In genomic region chr15:41230650-41231533, GRCh38 we compare ENCODE assay signal across 8 cellular contexts. TPM values are rescaled to one million over a fixed set of nuclear protein-coding genes. Genes with fewer than 3 reads are reported as not detected.
A peak's percentile ranks its signal among the peaks of the same experiment; 100 is the strongest.
DNase-seq lines count a peak whose midpoint lies in the region; ATAC-seq and TF ChIP-seq lines count a peak whose summit lies in the region.

TSS of gene CHP1 (plus strand) at chr15:41231268. CDS start at chr15:41231383, 115 bp downstream.
TSS of gene EXD1 (minus strand) at chr15:41230757. CDS start at chr15:41226575, 4,182 bp downstream.

- H2BK120ac ChIP-seq in mesendoderm (ENCODE audit: low read depth, low read length), result no peak within 1 kb of the TSS

- TF ChIP-seq CTCF in endodermal cell (conservative IDR thresholded peaks at IDR 0.05), result peak; percentile 99

- WGBS in endodermal cell (ENCODE audit: insufficient coverage in 1 of 2, insufficient read length in 1 of 2), 2 experiments, result 0 to 3% methylated on average over 34 to 80 of the region's 80 CpGs
- no CpG with 5 or more reads among the region's 80 CpGs for WGBS in mesendoderm (ENCODE audit: extremely low coverage, insufficient coverage, low lambda C conversion rate)

- H3K79me2 ChIP-seq in mesendoderm (ENCODE audit: control insufficient read depth, insufficient read depth, low read length), result peaks cover 10% of the 10 kb centered on the region

- peak within 1 kb of the TSS; percentile 74 for H2BK5ac ChIP-seq in mesendoderm (ENCODE audit: low read length)

- ATAC-seq in GM21390 (IDR thresholded peaks at IDR 0.05; ENCODE audit: unreplicated experiment), result peak; percentile 96

- DNase-seq in D341Med (ENCODE audit: low spot score) (peak; percentile 98), NOMO-1 treated with dmso at 0.1 percent for 144 hours (lab: John Stamatoyannopoulos, UW; ENCODE audit: unreplicated experiment) (peak; percentile 98), endodermal cell (peak; percentile 99), mesendoderm (peak; percentile 99)
- peak; percentile 89 for DNase-seq in activated CD8-positive, alpha-beta memory T cell treated with anti-CD3 and anti-CD28 coated beads, Interleukin-2, amount 50 U/mL, for 1 hour (ENCODE audit: extremely low read depth)
- DNase-seq in stimulated activated CD8-positive, alpha-beta memory T cell treated with anti-CD3 and anti-CD28 coated beads, Interleukin-12 subunit alpha, Interleukin-12 subunit beta, amount 100 ng/mL, for 4 hours (ENCODE audit: low read depth), result peak; percentile 91

- peak within 1 kb of the TSS; percentile 38 for H2BK15ac ChIP-seq in mesendoderm (replicated peaks; ENCODE audit: low read depth)

- peaks cover 6% of the 10 kb centered on the region for H3K9me3 Mint-ChIP-seq in endodermal cell

- H3K4me3 ChIP-seq in HUES48 (ENCODE audit: low read depth, low read length) (peak within 1 kb of the TSS; percentile 91), endodermal cell (ENCODE audit: low read length) (peak within 1 kb of the TSS; percentile 95), mesendoderm (ENCODE audit: low read length) (peak within 1 kb of the TSS; percentile 70)

- H3K9me3 ChIP-seq in HUES48 (ENCODE audit: control insufficient read depth, insufficient read depth, low read length), result no peaks in the 10 kb centered on the region
- no peaks in the 10 kb centered on the region for H3K9me3 ChIP-seq in endodermal cell (ENCODE audit: control insufficient read depth, low read length)

- no peak within 1 kb of the TSS for H3K23ac ChIP-seq in mesendoderm (ENCODE audit: low read length)

- H3K4ac ChIP-seq in mesendoderm (ENCODE audit: low read depth, low read length), result no peak within 1 kb of the TSS

- peaks cover 10% of the 10 kb centered on the region for H3K27me3 Mint-ChIP-seq in endodermal cell (ENCODE audit: insufficient read depth)

- H3K4me1 ChIP-seq in HUES48 (ENCODE audit: control insufficient read depth, insufficient read depth, low read length) (peaks cover 4% of the 10 kb centered on the region; the same call in 1 of the 2 replicates), endodermal cell (ENCODE audit: control insufficient read depth, insufficient read depth, low read length) (no peaks in the 10 kb centered on the region), mesendoderm (ENCODE audit: control insufficient read depth, low read depth, low read length) (no peaks in the 10 kb centered on the region)

- H3K4me2 ChIP-seq in mesendoderm (ENCODE audit: low read length), result peak within 1 kb of the TSS; percentile 96

- H3K27ac ChIP-seq in HUES48 (ENCODE audit: low read depth, low read length) (peak within 1 kb of the TSS; percentile 84), endodermal cell (ENCODE audit: low read depth, low read length) (peak within 1 kb of the TSS; percentile 36), mesendoderm (ENCODE audit: low read depth, low read length) (peak within 1 kb of the TSS; percentile 62)

- H4K8ac ChIP-seq in mesendoderm (ENCODE audit: low read depth, low read length), result no peak within 1 kb of the TSS

- H3K36me3 Mint-ChIP-seq in endodermal cell (ENCODE audit: low read depth), result no peaks in the 10 kb centered on the region

- H3K9ac ChIP-seq in HUES48 (ENCODE audit: low read depth, low read length), result peak within 1 kb of the TSS; percentile 79
- H3K9ac ChIP-seq in endodermal cell (ENCODE audit: extremely low read depth, low read length, poor library complexity, severe bottlenecking), result peak within 1 kb of the TSS; percentile 74
- H3K9ac ChIP-seq in mesendoderm (ENCODE audit: low read length), result peak within 1 kb of the TSS; percentile 79

- H3K36me3 ChIP-seq in HUES48 (ENCODE audit: control insufficient read depth, insufficient read depth, low read length) (no peaks in the 10 kb centered on the region), endodermal cell (ENCODE audit: control insufficient read depth, insufficient read depth, low read length) (peaks cover 8% of the 10 kb centered on the region), mesendoderm (ENCODE audit: control insufficient read depth, insufficient read depth, low read length) (no peaks in the 10 kb centered on the region)

- no peak within 1 kb of the TSS for H4K5ac ChIP-seq in mesendoderm (ENCODE audit: low read length)

- H3K27me3 ChIP-seq in HUES48 (ENCODE audit: control insufficient read depth, insufficient read depth, low read length) (no peaks in the 10 kb centered on the region), endodermal cell (ENCODE audit: control insufficient read depth, insufficient read depth, low read length, poor library complexity, severe bottlenecking) (no peaks in the 10 kb centered on the region), mesendoderm (ENCODE audit: insufficient read depth, low read length, poor library complexity) (no peaks in the 10 kb centered on the region)

- H3K18ac ChIP-seq in mesendoderm (ENCODE audit: low read length), result peak within 1 kb of the TSS; percentile 31

- peak within 1 kb of the TSS; percentile 91 for H3K56ac ChIP-seq in mesendoderm (ENCODE audit: low read length)

- peaks cover 12% of the 10 kb centered on the region for H3K4me1 Mint-ChIP-seq in endodermal cell

- H3K4me3 Mint-ChIP-seq in endodermal cell, result peak within 1 kb of the TSS; percentile 89

- no peak within 1 kb of the TSS for H2AK5ac ChIP-seq in mesendoderm (ENCODE audit: low read length)

- peak within 1 kb of the TSS; percentile 95 for H3K27ac Mint-ChIP-seq in endodermal cell

- peaks cover 8% of the 10 kb centered on the region for H3K79me1 ChIP-seq in mesendoderm (ENCODE audit: low read length)

RNA-seq across cellular contexts. Expression of gene CHP1, which starts in this region (rescaled TPM):
- 10 to 100 TPM; 85.0 to 86.1 TPM for total RNA-seq in endodermal cell
- polyA plus RNA-seq in endodermal cell (2013, experiment 1 of 2), result 61.8 TPM
- polyA plus RNA-seq in endodermal cell (2013, experiment 2 of 2), result 55.3 TPM
- polyA plus RNA-seq in mesendoderm (2013, experiment 1 of 2), result 64.5 TPM
- polyA plus RNA-seq in mesendoderm (2013, experiment 2 of 2), result 62.9 TPM

RNA-seq across cellular contexts. Expression of gene EXD1, which starts in this region (rescaled TPM):
- total RNA-seq in endodermal cell, result under 1 TPM in 1 of 2 donors, not detected in 1; 0.26 TPM
- polyA plus RNA-seq in endodermal cell (2013, experiment 1 of 2), result not detected
- polyA plus RNA-seq in endodermal cell (2013, experiment 2 of 2), result 0.12 TPM
- polyA plus RNA-seq in mesendoderm (2013, experiment 1 of 2), result 0.15 TPM
- polyA plus RNA-seq in mesendoderm (2013, experiment 2 of 2), result 0.03 TPM

Comparison
In these comparisons a context has a peak if more than half of its experiments do, and no peak if none do; other contexts are left out.
1. Peak in every context shown above with its lines: DNase-seq, ATAC-seq, H3K4me3 ChIP-seq and H3K27ac ChIP-seq.